21 cellular contexts compared by ENCODE assay signal in genomic region chr13:98591721-98592352, GRCh38. TPM values are rescaled to one million over a fixed set of nuclear protein-coding genes. Genes with fewer than 3 reads are reported as not detected.
DNase-seq lines count a peak whose midpoint lies in the region; ATAC-seq and TF ChIP-seq lines count a peak whose summit lies in the region.
"Had no signal": no experiment of that assay in that cellular context is flagged by ENCODE, and none has a peak within 500 bp of the region (broad histone marks: within the 10 kb centered on the region; RNA-seq: fewer than 3 reads in every experiment).

No MANE protein-coding gene starts in this region.

- no peaks in the 10 kb centered on the region; a peak in 1 of 4 replicates for H3K4me1 ChIP-seq in SK-N-SH (ENCODE audit: control insufficient read depth in 1 of 2, insufficient read depth in 2 of 2, low read depth in 1 of 2, low read length in 1 of 2)
- H3K4me1 ChIP-seq in colonic mucosa, result no peaks in the 10 kb centered on the region
- H3K4me1 ChIP-seq in mucosa of rectum (ENCODE audit: control insufficient read depth in 2 of 2, insufficient read depth in 2 of 2, low read length in 2 of 2), result peaks cover 0 to 4% of the 10 kb centered on the region in 2 donors
- no peaks in the 10 kb centered on the region for H3K4me1 ChIP-seq in SJCRH30
- no peaks in the 10 kb centered on the region for H3K4me1 ChIP-seq in MM.1S (ENCODE audit: low read length)
- H3K4me1 ChIP-seq: A549, BLaER1 had no signal

- no peak for TF ChIP-seq RAD21 in SK-N-SH (IDR thresholded peaks at IDR 0.05; ENCODE audit: low read length)

- CTCF ChIA-PET in SK-N-SH (lab: Yijun Ruan, JAX), result no interaction called here

- H2AFZ ChIP-seq in SK-N-SH (ENCODE audit: low read depth) (no peak overlapping the region), MM.1S (ENCODE audit: low read length) (no peak overlapping the region)
- H2AFZ ChIP-seq: GM23338 had no signal

- POLR2A ChIA-PET in SK-N-SH (lab: Yijun Ruan, JAX), result no interaction called here

- no peaks in the 10 kb centered on the region for H3K79me2 ChIP-seq in SK-N-SH (ENCODE audit: insufficient read depth)
- no peaks in the 10 kb centered on the region for H3K79me2 ChIP-seq in MM.1S (ENCODE audit: low read length)

- H3K27ac Mint-ChIP-seq in T-helper 2 cell treated with Interferon-gamma antibody and Interleukin-4, amounts not matched to agents 5 μg/mL and 100 μg/mL, for 36 hours, result no peak overlapping the region
- H3K27ac Mint-ChIP-seq in immature natural killer cell, result no peak overlapping the region
- H3K27ac Mint-ChIP-seq: CD14-positive monocyte; CD4-positive, alpha-beta memory T cell; GM23338; HFFc6 had no signal

- H3K36me3 Mint-ChIP-seq in T-helper 2 cell treated with Interferon-gamma antibody and Interleukin-4, amounts not matched to agents 5 μg/mL and 100 μg/mL, for 36 hours (ENCODE audit: low read depth), result no peaks in the 10 kb centered on the region
- H3K36me3 Mint-ChIP-seq in immature natural killer cell, result no peaks in the 10 kb centered on the region
- H3K36me3 Mint-ChIP-seq: CD14-positive monocyte; CD4-positive, alpha-beta memory T cell had no signal

- peaks cover 10% of the 10 kb centered on the region for H3K4me1 Mint-ChIP-seq in T-helper 2 cell treated with Interferon-gamma antibody and Interleukin-4, amounts not matched to agents 5 μg/mL and 100 μg/mL, for 36 hours (ENCODE audit: low read depth)
- H3K4me1 Mint-ChIP-seq in immature natural killer cell, result no peaks in the 10 kb centered on the region
- H3K4me1 Mint-ChIP-seq: CD4-positive, alpha-beta memory T cell; GM23338 had no signal

- H3K27ac ChIP-seq in SK-N-SH (ENCODE audit: low read depth in 2 of 2, low read length in 1 of 2) (no peak overlapping the region; a peak in 1 of 4 replicates), colonic mucosa (peak overlapping the region; percentile 29), mucosa of rectum (ENCODE audit: low read depth in 2 of 2, low read length in 2 of 2) (peak overlapping the region; percentile 65 to 77), SJCRH30 (no peak overlapping the region), MM.1S (ENCODE audit: low read length) (no peak overlapping the region)
- H3K27ac ChIP-seq: 22Rv1, A549, BLaER1 had no signal

- no peaks in the 10 kb centered on the region for H3K27me3 ChIP-seq in SK-N-SH (ENCODE audit: insufficient read depth)
- H3K27me3 ChIP-seq in colonic mucosa, result no peaks in the 10 kb centered on the region
- H3K27me3 ChIP-seq in mucosa of rectum (ENCODE audit: control insufficient read depth in 2 of 2, insufficient read depth in 2 of 2, low read length in 2 of 2), result no peaks in the 10 kb centered on the region
- no peaks in the 10 kb centered on the region for H3K27me3 ChIP-seq in SJCRH30
- no peaks in the 10 kb centered on the region for H3K27me3 ChIP-seq in MM.1S (replicated peaks; ENCODE audit: insufficient read depth, low read length)
- H3K27me3 ChIP-seq: BLaER1 had no signal

- no peaks in the 10 kb centered on the region for H3K9me2 ChIP-seq in SK-N-SH
- H3K9me2 ChIP-seq in MM.1S (replicated peaks; ENCODE audit: insufficient read depth, low read length), result no peaks in the 10 kb centered on the region

- no peak for TF ChIP-seq EP300 in SK-N-SH (IDR thresholded peaks at IDR 0.05; ENCODE audit: borderline replicate concordance in 1 of 2, low read depth in 1 of 2, low read length in 1 of 2)

- H3K9ac ChIP-seq in SK-N-SH (no peak overlapping the region), colonic mucosa (ENCODE audit: low read depth in 2 of 2, low read length in 2 of 2) (no peak overlapping the region), mucosa of rectum (ENCODE audit: low read depth in 1 of 2, low read length in 2 of 2) (no peak overlapping the region), MM.1S (ENCODE audit: low read length) (no peak overlapping the region)
- H3K9ac ChIP-seq: BLaER1 had no signal

- H3K36me3 ChIP-seq in SK-N-SH (replicated peaks in 1 of 2; ENCODE audit: control insufficient read depth in 1 of 2, insufficient read depth in 2 of 2, low read length in 1 of 2) (no peaks in the 10 kb centered on the region), colonic mucosa (no peaks in the 10 kb centered on the region), mucosa of rectum (ENCODE audit: control insufficient read depth in 2 of 2, insufficient read depth in 2 of 2, low read length in 2 of 2) (no peaks in the 10 kb centered on the region), SJCRH30 (no peaks in the 10 kb centered on the region), MM.1S (replicated peaks; ENCODE audit: insufficient read depth, low read length) (no peaks in the 10 kb centered on the region)
- H3K36me3 ChIP-seq: BLaER1 had no signal

- intact Hi-C loops in colonic mucosa (cut with DNase I), result no loop called here

- no peak overlapping the region for H3K4me2 ChIP-seq in SK-N-SH
- H3K4me2 ChIP-seq in MM.1S (ENCODE audit: low read depth, low read length), result no peak overlapping the region
- H3K4me2 ChIP-seq: A549, BLaER1, GM23338 had no signal

- no peaks in the 10 kb centered on the region for H3K9me3 ChIP-seq in SK-N-SH
- no peaks in the 10 kb centered on the region for H3K9me3 ChIP-seq in colonic mucosa
- no peaks in the 10 kb centered on the region for H3K9me3 ChIP-seq in mucosa of rectum (ENCODE audit: control insufficient read depth in 2 of 2, low read length in 2 of 2)
- no peaks in the 10 kb centered on the region for H3K9me3 ChIP-seq in SJCRH30 (replicated peaks)
- no peaks in the 10 kb centered on the region for H3K9me3 ChIP-seq in MM.1S (replicated peaks; ENCODE audit: insufficient read depth, low read length)

- DNase-seq in SK-N-SH, result no peak
- no peak for DNase-seq in colonic mucosa
- DNase-seq in SJCRH30, result no peak
- no peak for DNase-seq in T-helper 2 cell treated with Interferon-gamma antibody and Interleukin-4, amounts not matched to agents 5 μg/mL and 100 μg/mL, for 36 hours (ENCODE audit: low spot score)
- DNase-seq in immature natural killer cell, result no peak
- DNase-seq in MM.1S, result no peak
- DNase-seq: Calu3; CD4-positive, alpha-beta memory T cell; DMS79 treated with DMSO at 0.1 percent for 48 hours; EL; HCEC 1CT; HFFc6; IMR-90 had no signal

- peak; percentile 40; the same call in 2 of the 3 replicates for ATAC-seq in SK-N-SH treated with all-trans-retinoic acid at 6 μM for 48 hours
- ATAC-seq: A549, GM12878, GM23338 had no signal

- H3F3A ChIP-seq in SK-N-SH (replicated peaks; ENCODE audit: insufficient read depth), result no peaks in the 10 kb centered on the region
- no peaks in the 10 kb centered on the region for H3F3A ChIP-seq in MM.1S (ENCODE audit: insufficient read depth, low read length)

- no peak for TF ChIP-seq CTCF in SK-N-SH (IDR thresholded peaks at IDR 0.05)
- TF ChIP-seq CTCF in colonic mucosa (IDR thresholded peaks at IDR 0.05), result no peak
- TF ChIP-seq CTCF in MM.1S (IDR thresholded peaks at IDR 0.05; ENCODE audit: low read length), result no peak

- H3K4me3 ChIP-seq in SK-N-SH (ENCODE audit: low read depth in 2 of 2, low read length in 1 of 2), result no peak overlapping the region
- H3K4me3 ChIP-seq in colonic mucosa, result no peak overlapping the region
- H3K4me3 ChIP-seq in mucosa of rectum (ENCODE audit: low read length in 2 of 2), result no peak overlapping the region
- no peak overlapping the region for H3K4me3 ChIP-seq in SJCRH30
- H3K4me3 ChIP-seq in MM.1S (ENCODE audit: low read length), result no peak overlapping the region
- H3K4me3 ChIP-seq: A549, BLaER1, GM12878, GM23338 had no signal

- H3K9me3 Mint-ChIP-seq in T-helper 2 cell treated with Interferon-gamma antibody and Interleukin-4, amounts not matched to agents 5 μg/mL and 100 μg/mL, for 36 hours, result peaks cover 4% of the 10 kb centered on the region
- H3K9me3 Mint-ChIP-seq in immature natural killer cell, result no peaks in the 10 kb centered on the region
- H3K9me3 Mint-ChIP-seq: GM23338 had no signal

- peaks cover 3% of the 10 kb centered on the region for H3K27me3 Mint-ChIP-seq in T-helper 2 cell treated with Interferon-gamma antibody and Interleukin-4, amounts not matched to agents 5 μg/mL and 100 μg/mL, for 36 hours (ENCODE audit: low read depth)
- H3K27me3 Mint-ChIP-seq in immature natural killer cell (ENCODE audit: low read depth in 3 of 3), result peaks cover 1 to 5% (median 3%) of the 10 kb centered on the region in 3 donors
- H3K27me3 Mint-ChIP-seq: CD4-positive, alpha-beta memory T cell had no signal

- H4K20me1 ChIP-seq in SK-N-SH (ENCODE audit: insufficient read depth) (no peaks in the 10 kb centered on the region), MM.1S (ENCODE audit: insufficient read depth, low read length) (no peaks in the 10 kb centered on the region)
- H4K20me1 ChIP-seq: BLaER1 had no signal

- H3K4me3 Mint-ChIP-seq in T-helper 2 cell treated with Interferon-gamma antibody and Interleukin-4, amounts not matched to agents 5 μg/mL and 100 μg/mL, for 36 hours, result no peak overlapping the region
- no peak overlapping the region for H3K4me3 Mint-ChIP-seq in immature natural killer cell
- H3K4me3 Mint-ChIP-seq: CD14-positive monocyte; CD4-positive, alpha-beta memory T cell; GM23338; HFFc6 had no signal

- WGBS in SK-N-SH (ENCODE audit: low lambda C conversion rate), result 90% methylated on average over 1 of the region's 1 CpG

TF ChIP-seq in SK-N-SH treated with all-trans-retinoic acid at 6 μM for 48 hours, 23 proteins besides CTCF, POLR2A, EP300 and RAD21:
- peak; percentile 96 for TF ChIP-seq ISL1 (CRISPR knock-in tag; IDR thresholded peaks at IDR 0.05)
- TF ChIP-seq ZNF8 (CRISPR knock-in tag; IDR thresholded peaks at IDR 0.05), result no peak
- TF ChIP-seq ARNTL (CRISPR knock-in tag; IDR thresholded peaks at IDR 0.05; ENCODE audit: borderline replicate concordance, low read depth), result no peak

TF ChIP-seq in SK-N-SH, 30 proteins besides CTCF, POLR2A, EP300 and RAD21 (continues in another document):
- TF ChIP-seq TEAD4 (IDR thresholded peaks at IDR 0.05; ENCODE audit: borderline replicate concordance, insufficient read depth) (no peak), PBX3 (IDR thresholded peaks at IDR 0.05) (no peak), MEF2A (IDR thresholded peaks at IDR 0.05; ENCODE audit: borderline replicate concordance, low read depth) (no peak), FOXM1 (IDR thresholded peaks at IDR 0.05; ENCODE audit: low read depth) (no peak)

RNA-seq across cellular contexts. Expression of gene STK24, which starts 14.9 kb away (rescaled TPM):
- 17.1 and 30.5 TPM in 2 replicates for polyA plus RNA-seq in SK-N-SH (2012; rRNA removed)
- polyA plus RNA-seq in SK-N-SH (2012; cell fraction: cytosol; rRNA removed), result 37.7 and 54.1 TPM in 2 replicates
- polyA plus RNA-seq in SK-N-SH (2012; cell fraction: nucleus; rRNA removed), result 25.0 and 27.8 TPM in 2 replicates
- total RNA-seq in colonic mucosa, result 100 to 1,000 TPM; 160 to 206 TPM
- total RNA-seq in SJCRH30 (2014; rRNA removed; shearing (Covaris generic)), result 71.4 and 80.2 TPM in 2 replicates
- 10 to 100 TPM; 10.8 to 18.8 (median 15.8) TPM for polyA plus RNA-seq in immature natural killer cell

Comparison
In these comparisons a context has a peak if more than half of its experiments do, and no peak if none do; other contexts are left out.
1. H3K27ac ChIP-seq: peak in colonic mucosa (single experiment) and mucosa of rectum (2 of 2); none in SK-N-SH (0 of 2), SJCRH30 (single experiment) and MM.1S (single experiment).